Comparison of ENCODE assay signal across 8 cellular contexts in genomic region chr12:57772429-57773322, GRCh38. TPM values are rescaled to one million over a fixed set of nuclear protein-coding genes. Genes with fewer than 3 reads are reported as not detected.
DNase-seq lines count a peak whose midpoint lies in the region; ATAC-seq and TF ChIP-seq lines count a peak whose summit lies in the region.

Gene EEF1AKMT3, plus strand, starts transcription at chr12:57772614. Its CDS starts 111 bp downstream, at chr12:57772725.

- no peaks in the 10 kb centered on the region for H4K20me1 ChIP-seq in OCI-LY7 (ENCODE audit: insufficient read depth, low read length)

- peaks cover 16% of the 10 kb centered on the region for H3K27me3 Mint-ChIP-seq in brain

- peak within 1 kb of the TSS; percentile 95 to 99 (median 95) for H3K4me3 Mint-ChIP-seq in brain

- no peak for DNase-seq in GM06990 (ENCODE audit: extremely low read depth, insufficient read length)
- no peak for DNase-seq in OCI-LY7 (ENCODE audit: low spot score)
- DNase-seq in skeletal muscle cell (ENCODE audit: low read depth), result no peak

- H3K4me1 ChIP-seq in OCI-LY7 (ENCODE audit: insufficient read depth, low read length, poor library complexity, severe bottlenecking) (peaks cover 25% of the 10 kb centered on the region), iPS-18a (ENCODE audit: control insufficient read depth, low read depth, low read length) (no peaks in the 10 kb centered on the region)

- peak within 1 kb of the TSS; percentile 94 for H2AFZ ChIP-seq in OCI-LY7 (ENCODE audit: low read length)

- no peaks in the 10 kb centered on the region for H3K9me2 ChIP-seq in OCI-LY7 (ENCODE audit: insufficient read depth, low read length)

- H3K36me3 Mint-ChIP-seq in brain, result peaks cover 38% of the 10 kb centered on the region

- H3K9me3 Mint-ChIP-seq in brain, result no peaks in the 10 kb centered on the region

- TF ChIP-seq CTCF in 22Rv1 (IDR thresholded peaks at IDR 0.05), result no peak
- TF ChIP-seq CTCF in GM06990 (IDR thresholded peaks at IDR 0.05; ENCODE audit: insufficient read depth, low read length, poor library complexity, severe bottlenecking), result no peak
- no peak for TF ChIP-seq CTCF in OCI-LY7 (conservative IDR thresholded peaks at IDR 0.05; ENCODE audit: low read length)
- no peak for TF ChIP-seq CTCF in brain (conservative IDR thresholded peaks at IDR 0.05)

- H3K27me3 ChIP-seq in GM06990 (replicated peaks; ENCODE audit: control insufficient read depth, insufficient read depth, low read length) (no peaks in the 10 kb centered on the region), iPS-18a (ENCODE audit: control insufficient read depth, insufficient read depth, low read length) (peaks cover 10% of the 10 kb centered on the region)

- no peaks in the 10 kb centered on the region for H3K9me3 ChIP-seq in OCI-LY7 (ENCODE audit: low read length)
- no peaks in the 10 kb centered on the region for H3K9me3 ChIP-seq in iPS-18a (ENCODE audit: control insufficient read depth, low read depth, low read length)

- H3K4me1 Mint-ChIP-seq in brain, result peaks cover 32% of the 10 kb centered on the region

- peak within 1 kb of the TSS; percentile 96 to 99 (median 98) for H3K27ac Mint-ChIP-seq in brain

- H3K4me3 ChIP-seq in GM06990 (replicated peaks; ENCODE audit: low read depth, low read length), result peak within 1 kb of the TSS; percentile 78
- peak within 1 kb of the TSS; percentile 81 for H3K4me3 ChIP-seq in OCI-LY7 (ENCODE audit: low read depth, low read length, poor library complexity, severe bottlenecking)
- H3K4me3 ChIP-seq in iPS-18a (ENCODE audit: low read length), result peak within 1 kb of the TSS; percentile 89
- peak within 1 kb of the TSS; percentile 92 for H3K4me3 ChIP-seq in skeletal muscle cell (ENCODE audit: low read depth, low read length)

- intact Hi-C loops in OCI-LY7 (cut with micrococcal nuclease; ENCODE audit: unreplicated experiment), result no loop called here

- POLR2A ChIA-PET in OCI-LY7 (lab: Charles Lee), result interaction anchor here (0.9 to 1.3 kb wide), 7 partner anchors 9 to 27 kb away, joined by 3 to 5 read pairs (median 3); partner anchors contain the start of gene TSFM

- CTCF ChIA-PET in OCI-LY7 (lab: Charles Lee; ENCODE audit: unreplicated experiment), result interaction anchor here (0.6 to 0.7 kb wide), 2 partner anchors 13 to 249 kb away, joined by 3 to 10 read pairs; no protein-coding TSS in a partner anchor

- peaks cover 4% of the 10 kb centered on the region for H3K36me3 ChIP-seq in GM06990 (ENCODE audit: control insufficient read depth, insufficient read depth, low read length)
- peaks cover 31% of the 10 kb centered on the region for H3K36me3 ChIP-seq in OCI-LY7 (ENCODE audit: insufficient read depth, low read length)
- peaks cover 26% of the 10 kb centered on the region for H3K36me3 ChIP-seq in iPS-18a (ENCODE audit: control insufficient read depth, low read depth, low read length)

- peak within 1 kb of the TSS; percentile 96 for H3K9ac ChIP-seq in iPS-18a (ENCODE audit: low read length)

- H3K27ac ChIP-seq in 22Rv1 (peak within 1 kb of the TSS; percentile 95), OCI-LY7 (ENCODE audit: low read depth, low read length, poor library complexity, severe bottlenecking) (peak within 1 kb of the TSS; percentile 70), iPS-18a (ENCODE audit: low read length) (peak within 1 kb of the TSS; percentile 96)

- ATAC-seq in HG03095 (IDR thresholded peaks at IDR 0.05; ENCODE audit: unreplicated experiment) (peak; percentile 27), GM18867 (IDR thresholded peaks at IDR 0.05; ENCODE audit: unreplicated experiment) (no peak)

- peak within 1 kb of the TSS; percentile 83 for H3K4me2 ChIP-seq in OCI-LY7 (ENCODE audit: low read length)

- peaks cover 12% of the 10 kb centered on the region; the same call in 1 of the 2 replicates for H3K79me2 ChIP-seq in OCI-LY7 (ENCODE audit: insufficient read depth, low read depth, low read length)

- BruUV-seq in OCI-LY7 (replicated peaks; lab: Mats Ljungman, UMichigan), result no TSS peak

RNA-seq across cellular contexts. Expression of gene EEF1AKMT3, which starts in this region (rescaled TPM):
- total RNA-seq in OCI-LY7 (2014; rRNA removed; shearing (Covaris generic)), result 3.4 and 5.3 TPM in 2 replicates
- total RNA-seq in OCI-LY7 (2022), result 6.3 TPM in 2 replicates
- 4.7 TPM for polyA plus RNA-seq in brain (ENCODE audit: insufficient read depth, low read depth, low replicate concordance)
